9 cellular contexts compared by ENCODE assay signal in the genomic region with DNA sequence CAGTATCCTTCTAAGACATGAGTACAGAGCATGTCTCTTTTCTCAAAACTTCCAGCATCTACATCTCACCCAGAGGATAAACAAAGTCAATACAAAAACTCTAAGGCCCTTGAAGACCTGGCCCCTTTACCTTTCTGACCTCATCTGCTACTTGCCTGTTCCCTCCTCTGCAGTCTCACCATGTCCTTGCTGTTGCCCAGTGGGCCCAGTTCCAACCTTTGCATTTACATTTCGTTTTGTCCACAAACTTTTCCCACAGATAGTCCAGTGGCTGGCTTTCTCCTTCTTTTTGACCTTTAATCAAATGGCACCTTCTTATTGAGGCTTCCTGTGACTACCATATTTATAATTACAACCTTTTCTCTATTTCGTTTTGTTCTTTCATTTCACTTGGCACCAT. TPM values are rescaled to one million over a fixed set of nuclear protein-coding genes. Genes with fewer than 3 reads are reported as not detected.
DNase-seq lines count a peak whose midpoint lies in the region; ATAC-seq and TF ChIP-seq lines count a peak whose summit lies in the region.
"Had no signal": no experiment of that assay in that cellular context is flagged by ENCODE, and none has a peak within 500 bp of the region (broad histone marks: within the 10 kb centered on the region; RNA-seq: fewer than 3 reads in every experiment).

No MANE protein-coding gene starts in this region.

- 84% methylated on average over 2 of the region's 2 CpGs for WGBS in hepatocyte (ENCODE audit: low lambda C conversion rate, missing lambda C conversion rate)

- intact Hi-C loops in activated naive CD4-positive, alpha-beta T cell treated with anti-CD3 and anti-CD28 coated beads for 36 hours (cut with micrococcal nuclease) = no loop called here

- H3K27me3 ChIP-seq in hepatocyte = no peaks in the 10 kb centered on the region

- peaks cover 53% of the 10 kb centered on the region for H3K4me1 Mint-ChIP-seq in activated naive CD4-positive, alpha-beta T cell treated with anti-CD3 and anti-CD28 coated beads for 36 hours (ENCODE audit: low read depth)
- H3K4me1 Mint-ChIP-seq in WTC11 = peaks cover 53% of the 10 kb centered on the region
- no peaks in the 10 kb centered on the region for H3K4me1 Mint-ChIP-seq in type B pancreatic cell (ENCODE audit: unreplicated experiment)

- CTCF ChIA-PET in activated naive CD4-positive, alpha-beta T cell treated with anti-CD3 and anti-CD28 coated beads for 36 hours (lab: Charles Lee) = interaction anchor here (1.2 to 2.6 kb wide), 3 partner anchors 17 to 122 kb away, joined by 3 to 13 read pairs (median 5); no protein-coding TSS in a partner anchor
- CTCF ChIA-PET in WTC11 (lab: Charles Lee) = no interaction called here

- H3K4me1 ChIP-seq in hepatocyte (ENCODE audit: insufficient read depth) = peaks cover 17% of the 10 kb centered on the region

- no peaks in the 10 kb centered on the region for H3K9me2 ChIP-seq in hepatocyte (replicated peaks; ENCODE audit: insufficient read depth)

- DNase-seq in activated naive CD4-positive, alpha-beta T cell treated with anti-CD3 and anti-CD28 coated beads for 36 hours = no peak
- no peak for DNase-seq in activated naive CD4-positive, alpha-beta T cell treated with anti-CD3 and anti-CD28 coated beads, Interleukin-2, amount 50 U/mL, for 16 hours
- DNase-seq in WTC11 (ENCODE audit: low spot score) (no peak), hepatocyte (ENCODE audit: low spot score) (no peak), type B pancreatic cell (ENCODE audit: extremely low spot score, unreplicated experiment) (no peak), NCI-H2171 treated with DMSO at 0.1 percent for 48 hours (lab: John Stamatoyannopoulos, UW) (no peak), LoVo (ENCODE audit: low spot score) (no peak)
- DNase-seq in activated CD4-positive, CD25-positive, alpha-beta regulatory T cell (lab: John Stamatoyannopoulos, UW) = no peak

- H4K20me1 ChIP-seq in hepatocyte (ENCODE audit: insufficient read depth, poor library complexity, severe bottlenecking) = no peaks in the 10 kb centered on the region

- H2AFZ ChIP-seq in hepatocyte = no peak overlapping the region
- H2AFZ ChIP-seq: parathyroid adenoma had no signal

- no peaks in the 10 kb centered on the region for H3K36me3 ChIP-seq in hepatocyte (replicated peaks; ENCODE audit: insufficient read depth, low read depth)

- no peaks in the 10 kb centered on the region for H3K9me3 ChIP-seq in hepatocyte (ENCODE audit: low read depth)

- H3K36me3 Mint-ChIP-seq in activated naive CD4-positive, alpha-beta T cell treated with anti-CD3 and anti-CD28 coated beads for 36 hours (ENCODE audit: low read depth) = peaks cover 26% of the 10 kb centered on the region
- H3K36me3 Mint-ChIP-seq in WTC11 = no peaks in the 10 kb centered on the region
- peaks cover 3% of the 10 kb centered on the region for H3K36me3 Mint-ChIP-seq in type B pancreatic cell

- no peaks in the 10 kb centered on the region for H3K9me3 Mint-ChIP-seq in activated naive CD4-positive, alpha-beta T cell treated with anti-CD3 and anti-CD28 coated beads for 36 hours
- H3K9me3 Mint-ChIP-seq in WTC11 = no peaks in the 10 kb centered on the region
- H3K9me3 Mint-ChIP-seq in type B pancreatic cell = no peaks in the 10 kb centered on the region

- peak overlapping the region; percentile 97 for H3K4me3 Mint-ChIP-seq in activated naive CD4-positive, alpha-beta T cell treated with anti-CD3 and anti-CD28 coated beads for 36 hours
- H3K4me3 Mint-ChIP-seq in WTC11 (peak overlapping the region; percentile 87), type B pancreatic cell (peak overlapping the region; percentile 83)

- TF ChIP-seq CTCF in WTC11 (IDR thresholded peaks at IDR 0.05) = no peak
- no peak for TF ChIP-seq CTCF in hepatocyte (IDR thresholded peaks at IDR 0.05; ENCODE audit: poor library complexity)
- no peak for TF ChIP-seq CTCF in type B pancreatic cell (conservative IDR thresholded peaks at IDR 0.05)

- H3K27ac Mint-ChIP-seq in activated naive CD4-positive, alpha-beta T cell treated with anti-CD3 and anti-CD28 coated beads for 36 hours = peak overlapping the region; percentile 74
- H3K27ac Mint-ChIP-seq in WTC11 = peak overlapping the region; percentile 47
- peak overlapping the region; percentile 80 for H3K27ac Mint-ChIP-seq in type B pancreatic cell

- H3K27ac ChIP-seq in hepatocyte = no peak overlapping the region
- H3K27ac ChIP-seq: parathyroid adenoma had no signal

- H3K4me3 ChIP-seq in hepatocyte = no peak overlapping the region

- H3K27me3 Mint-ChIP-seq in activated naive CD4-positive, alpha-beta T cell treated with anti-CD3 and anti-CD28 coated beads for 36 hours (ENCODE audit: low read depth) = no peaks in the 10 kb centered on the region
- H3K27me3 Mint-ChIP-seq in WTC11 (ENCODE audit: low read depth) (no peaks in the 10 kb centered on the region), type B pancreatic cell (no peaks in the 10 kb centered on the region)

- POLR2A ChIA-PET in WTC11 (lab: Charles Lee) = interaction anchor here (0.5 to 0.7 kb wide), 2 partner anchors 29 to 1523 kb away, joined by 3 to 5 read pairs; no protein-coding TSS in a partner anchor

- ATAC-seq in WTC11 = no peak

- H3K4me2 ChIP-seq in hepatocyte = peak overlapping the region; percentile 80

- peaks cover 31% of the 10 kb centered on the region for H3K79me2 ChIP-seq in hepatocyte

TF ChIP-seq in WTC11, 78 proteins besides CTCF, POLR2A, EP300 and RAD21 (continues in another document):
- TF ChIP-seq, protein P1, sequence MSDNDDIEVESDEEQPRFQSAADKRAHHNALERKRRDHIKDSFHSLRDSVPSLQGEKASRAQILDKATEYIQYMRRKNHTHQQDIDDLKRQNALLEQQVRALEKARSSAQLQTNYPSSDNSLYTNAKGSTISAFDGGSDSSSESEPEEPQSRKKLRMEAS (CRISPR knock-in tag; IDR thresholded peaks at IDR 0.05) = no peak
- TF ChIP-seq FOXP1 (CRISPR knock-in tag; IDR thresholded peaks at IDR 0.05; ENCODE audit: borderline replicate concordance) (no peak), TP53 (CRISPR knock-in tag; IDR thresholded peaks at IDR 0.05) (no peak), HMGA2 (CRISPR knock-in tag; IDR thresholded peaks at IDR 0.05) (no peak), ZNF671 (CRISPR knock-in tag; IDR thresholded peaks at IDR 0.05) (no peak), ZMAT4 (CRISPR knock-in tag; IDR thresholded peaks at IDR 0.05) (no peak), ATF1 (CRISPR knock-in tag; IDR thresholded peaks at IDR 0.05) (no peak), IRF2 (CRISPR knock-in tag; IDR thresholded peaks at IDR 0.05; ENCODE audit: borderline replicate concordance, low read depth) (no peak), CDX4 (CRISPR knock-in tag; IDR thresholded peaks at IDR 0.05; ENCODE audit: borderline replicate concordance) (no peak), ESRRA (CRISPR knock-in tag; IDR thresholded peaks at IDR 0.05; ENCODE audit: borderline replicate concordance) (no peak), PRRX2 (CRISPR knock-in tag; IDR thresholded peaks at IDR 0.05) (no peak), SP1 (CRISPR knock-in tag; conservative IDR thresholded peaks at IDR 0.05) (no peak)
- TF ChIP-seq, protein P2, sequence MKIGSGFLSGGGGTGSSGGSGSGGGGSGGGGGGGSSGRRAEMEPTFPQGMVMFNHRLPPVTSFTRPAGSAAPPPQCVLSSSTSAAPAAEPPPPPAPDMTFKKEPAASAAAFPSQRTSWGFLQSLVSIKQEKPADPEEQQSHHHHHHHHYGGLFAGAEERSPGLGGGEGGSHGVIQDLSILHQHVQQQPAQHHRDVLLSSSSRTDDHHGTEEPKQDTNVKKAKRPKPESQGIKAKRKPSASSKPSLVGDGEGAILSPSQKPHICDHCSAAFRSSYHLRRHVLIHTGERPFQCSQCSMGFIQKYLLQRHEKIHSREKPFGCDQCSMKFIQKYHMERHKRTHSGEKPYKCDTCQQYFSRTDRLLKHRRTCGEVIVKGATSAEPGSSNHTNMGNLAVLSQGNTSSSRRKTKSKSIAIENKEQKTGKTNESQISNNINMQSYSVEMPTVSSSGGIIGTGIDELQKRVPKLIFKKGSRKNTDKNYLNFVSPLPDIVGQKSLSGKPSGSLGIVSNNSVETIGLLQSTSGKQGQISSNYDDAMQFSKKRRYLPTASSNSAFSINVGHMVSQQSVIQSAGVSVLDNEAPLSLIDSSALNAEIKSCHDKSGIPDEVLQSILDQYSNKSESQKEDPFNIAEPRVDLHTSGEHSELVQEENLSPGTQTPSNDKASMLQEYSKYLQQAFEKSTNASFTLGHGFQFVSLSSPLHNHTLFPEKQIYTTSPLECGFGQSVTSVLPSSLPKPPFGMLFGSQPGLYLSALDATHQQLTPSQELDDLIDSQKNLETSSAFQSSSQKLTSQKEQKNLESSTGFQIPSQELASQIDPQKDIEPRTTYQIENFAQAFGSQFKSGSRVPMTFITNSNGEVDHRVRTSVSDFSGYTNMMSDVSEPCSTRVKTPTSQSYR (CRISPR knock-in tag; IDR thresholded peaks at IDR 0.05) = no peak

RNA-seq across cellular contexts. Expression of gene IRAK4, which starts 1.6 kb away (rescaled TPM):
- total RNA-seq in activated naive CD4-positive, alpha-beta T cell treated with anti-CD3 and anti-CD28 coated beads for 36 hours = 10 to 100 TPM; 24.2 to 24.5 TPM
- total RNA-seq in WTC11 (2021) (5.7 to 6.5 TPM (median 6.1 TPM) in 3 replicates), hepatocyte (15.9 and 21.9 TPM in 2 replicates), type B pancreatic cell (ENCODE audit: low replicate concordance) (6.3 and 14.3 TPM in 2 replicates)
- polyA plus RNA-seq in hepatocyte = 5.1 and 9.0 TPM in 2 replicates

RNA-seq across cellular contexts. Expression of gene PUS7L, which starts 1.8 kb away (rescaled TPM):
- total RNA-seq in activated naive CD4-positive, alpha-beta T cell treated with anti-CD3 and anti-CD28 coated beads for 36 hours = 10 to 100 TPM in 1 of 2 experiments, 1 to 10 TPM in 1; 8.1 to 10.5 TPM
- total RNA-seq in WTC11 (2021) (16.0 to 20.7 TPM (median 16.4 TPM) in 3 replicates), hepatocyte (17.7 and 26.8 TPM in 2 replicates), type B pancreatic cell (ENCODE audit: low replicate concordance) (7.4 and 11.6 TPM in 2 replicates)
- 12.7 and 15.0 TPM in 2 replicates for polyA plus RNA-seq in hepatocyte

RNA-seq across cellular contexts. Expression of gene TWF1, which starts 45.7 kb away (rescaled TPM):
- total RNA-seq in activated naive CD4-positive, alpha-beta T cell treated with anti-CD3 and anti-CD28 coated beads for 36 hours = 10 to 100 TPM; 12.9 to 15.3 TPM
- 28.4 to 33.1 TPM (median 29.0 TPM) in 3 replicates for total RNA-seq in WTC11 (2021)
- total RNA-seq in hepatocyte = 144 and 162 TPM in 2 replicates
- polyA plus RNA-seq in hepatocyte = 55.3 and 66.0 TPM in 2 replicates
- total RNA-seq in type B pancreatic cell (ENCODE audit: low replicate concordance) = 63.5 and 101 TPM in 2 replicates
